28 cellular contexts compared by ENCODE assay signal in the genomic region with DNA sequence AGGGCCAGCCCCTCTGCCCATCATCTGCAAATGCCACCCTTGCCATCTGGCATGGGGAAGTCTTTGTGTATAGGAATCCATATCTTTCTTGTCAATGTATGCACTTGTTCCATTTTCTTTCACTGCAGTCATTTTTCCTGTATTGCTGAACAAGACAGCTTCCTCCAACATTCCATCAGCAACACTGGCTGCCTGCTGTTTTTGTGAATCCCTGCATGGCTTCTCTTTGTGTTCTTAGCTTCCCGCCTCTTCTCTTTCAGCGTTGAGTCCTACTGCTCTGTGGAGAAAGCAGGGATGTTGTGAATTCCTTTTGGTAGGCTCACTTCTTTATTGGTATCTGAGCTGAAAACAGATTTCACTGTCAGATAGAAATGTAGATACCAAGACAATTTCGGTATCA.
DNase-seq lines count a peak whose midpoint lies in the region; ATAC-seq and TF ChIP-seq lines count a peak whose summit lies in the region.
"Had no signal": no experiment of that assay in that cellular context is flagged by ENCODE, and none has a peak within 500 bp of the region (broad histone marks: within the 10 kb centered on the region; RNA-seq: fewer than 3 reads in every experiment).

No MANE protein-coding gene starts in this region.

- no peaks in the 10 kb centered on the region for H3K9me2 ChIP-seq in GM23338 (ENCODE audit: insufficient read depth)

- H3K4me1 ChIP-seq in GM23338 (ENCODE audit: insufficient read depth) (no peaks in the 10 kb centered on the region), left lung (no peaks in the 10 kb centered on the region)
- H3K4me1 ChIP-seq: A549, adrenal gland, body of pancreas, Peyer's patch, upper lobe of right lung had no signal

- ATAC-seq in GM23338 (peak; percentile 70), left lung (no peak)
- ATAC-seq: A549; body of pancreas; CD8-positive, alpha-beta T cell; left ventricle myocardium superior; stimulated activated naive CD8-positive, alpha-beta T cell treated with anti-CD3 and anti-CD28 coated beads, Interleukin-15, Interleukin-2, amounts not matched to agents 100 U/mL and 50 U/mL, for 24 hours; upper lobe of right lung had no signal

- H3K27ac ChIP-seq in GM23338 (ENCODE audit: low read depth) (no peak overlapping the region), coronary artery (no peak overlapping the region), left lung (no peak overlapping the region)
- H3K27ac ChIP-seq: A549, adrenal gland, body of pancreas, ovary, Peyer's patch, skin epidermis, upper lobe of right lung had no signal

- H3K4me1 Mint-ChIP-seq in GM23338: peaks cover 11% of the 10 kb centered on the region
- H3K4me1 Mint-ChIP-seq: B cell had no signal

- H3K9me3 Mint-ChIP-seq in GM23338: peaks cover 10% of the 10 kb centered on the region

- TF ChIP-seq CTCF in GM23338 (conservative IDR thresholded peaks at IDR 0.05; ENCODE audit: low read depth in 2 of 2) (no peak), coronary artery (IDR thresholded peaks at IDR 0.05) (no peak), left lung (IDR thresholded peaks at IDR 0.05) (no peak)

- H4K20me1 ChIP-seq in GM23338 (replicated peaks; ENCODE audit: insufficient read depth): no peaks in the 10 kb centered on the region

- H3K27me3 Mint-ChIP-seq in GM23338 (ENCODE audit: insufficient read depth, low read depth, poor library complexity): peaks cover 1% of the 10 kb centered on the region
- H3K27me3 Mint-ChIP-seq: B cell had no signal

- H2AFZ ChIP-seq in GM23338: no peak overlapping the region; the same call in 1 of the 2 replicates

- H3F3A ChIP-seq in GM23338 (replicated peaks; ENCODE audit: low read depth): no peaks in the 10 kb centered on the region

- H3K9me3 ChIP-seq in left lung: peaks cover 0 to 5% of the 10 kb centered on the region in 2 donors
- H3K9me3 ChIP-seq: A549, adrenal gland, body of pancreas, ovary, upper lobe of right lung had no signal

- no peaks in the 10 kb centered on the region for H3K36me3 ChIP-seq in GM23338 (ENCODE audit: insufficient read depth)
- H3K36me3 ChIP-seq in left lung: no peaks in the 10 kb centered on the region
- H3K36me3 ChIP-seq: adrenal gland, ovary, Peyer's patch, upper lobe of right lung had no signal

- no peak overlapping the region for H3K27ac Mint-ChIP-seq in GM23338
- H3K27ac Mint-ChIP-seq: activated naive CD4-positive, alpha-beta T cell treated with anti-CD3 and anti-CD28 coated beads for 36 hours; B cell; CD8-positive, alpha-beta T cell had no signal

- no peak overlapping the region for H3K4me2 ChIP-seq in GM23338
- H3K4me2 ChIP-seq: A549 had no signal

- no peak overlapping the region for H3K4me3 Mint-ChIP-seq in GM23338
- H3K4me3 Mint-ChIP-seq: activated naive CD4-positive, alpha-beta T cell treated with anti-CD3 and anti-CD28 coated beads for 36 hours; B cell; CD8-positive, alpha-beta T cell had no signal

- H3K36me3 Mint-ChIP-seq in GM23338 (ENCODE audit: low read depth): no peaks in the 10 kb centered on the region
- H3K36me3 Mint-ChIP-seq: CD8-positive, alpha-beta T cell had no signal

- H3K79me2 ChIP-seq in GM23338 (replicated peaks; ENCODE audit: insufficient read depth): no peaks in the 10 kb centered on the region

- H3K4me3 ChIP-seq in GM23338 (no peak overlapping the region), coronary artery (no peak overlapping the region), left lung (no peak overlapping the region)
- H3K4me3 ChIP-seq: A549, adrenal gland, body of pancreas, ovary, Peyer's patch, skin epidermis, upper lobe of right lung had no signal

- intact Hi-C loops in left lung (cut with DNase I): no loop called here

- H3K27me3 ChIP-seq in GM23338 (ENCODE audit: insufficient read depth) (no peaks in the 10 kb centered on the region), left lung (no peaks in the 10 kb centered on the region)
- H3K27me3 ChIP-seq: adrenal gland, body of pancreas, ovary, Peyer's patch, upper lobe of right lung had no signal

- peak; percentile 39 for DNase-seq in GM23338 (ENCODE audit: low spot score)
- peak; percentile 38 for DNase-seq in coronary artery (ENCODE audit: low spot score)
- peak; percentile 29 for DNase-seq in islet precursor cell
- peak; percentile 36 for DNase-seq in retina
- DNase-seq in UCSD-AML1 (lab: John Stamatoyannopoulos, UW; ENCODE audit: unreplicated experiment): no peak
- no peak for DNase-seq in left lung
- DNase-seq in LoVo (ENCODE audit: low spot score): no peak
- DNase-seq in AG08395 (ENCODE audit: low spot score): no peak
- DNase-seq: activated CD4-positive, alpha-beta T cell treated with anti-CD3 and anti-CD28 coated beads, Interleukin-2, amount 50 U/mL, for 48 hours; activated CD4-positive, CD25-positive, alpha-beta regulatory T cell treated with anti-CD3 and anti-CD28 coated beads, Interleukin-2, amount 50 U/mL, for 72 hours; activated naive CD4-positive, alpha-beta T cell treated with anti-CD3 and anti-CD28 coated beads for 36 hours; adrenal gland; body of pancreas; CD8-positive, alpha-beta T cell; DMS 273 treated with DMSO at 0.1 percent for 48 hours; EL; left ventricle myocardium superior; NCI-H2029 treated with DMSO at 0.1 percent for 48 hours; ovary; Peyer's patch; SHP77; stimulated activated CD4-positive, alpha-beta T cell treated with anti-CD3 and anti-CD28 coated beads, Interleukin-1b, Interleukin-23, amount 100 ng/mL, for 48 hours; stimulated activated naive CD8-positive, alpha-beta T cell treated with anti-CD3 and anti-CD28 coated beads, Interleukin-15, Interleukin-2, amounts not matched to agents 100 U/mL and 50 U/mL, for 24 hours; T-helper 2 cell; upper lobe of right lung had no signal

TF ChIP-seq in GM23338, 12 proteins besides CTCF, POLR2A, EP300 and RAD21:
- TF ChIP-seq STAT1 (IDR thresholded peaks at IDR 0.05; ENCODE audit: unreplicated experiment): no peak
- TF ChIP-seq, protein P1, sequence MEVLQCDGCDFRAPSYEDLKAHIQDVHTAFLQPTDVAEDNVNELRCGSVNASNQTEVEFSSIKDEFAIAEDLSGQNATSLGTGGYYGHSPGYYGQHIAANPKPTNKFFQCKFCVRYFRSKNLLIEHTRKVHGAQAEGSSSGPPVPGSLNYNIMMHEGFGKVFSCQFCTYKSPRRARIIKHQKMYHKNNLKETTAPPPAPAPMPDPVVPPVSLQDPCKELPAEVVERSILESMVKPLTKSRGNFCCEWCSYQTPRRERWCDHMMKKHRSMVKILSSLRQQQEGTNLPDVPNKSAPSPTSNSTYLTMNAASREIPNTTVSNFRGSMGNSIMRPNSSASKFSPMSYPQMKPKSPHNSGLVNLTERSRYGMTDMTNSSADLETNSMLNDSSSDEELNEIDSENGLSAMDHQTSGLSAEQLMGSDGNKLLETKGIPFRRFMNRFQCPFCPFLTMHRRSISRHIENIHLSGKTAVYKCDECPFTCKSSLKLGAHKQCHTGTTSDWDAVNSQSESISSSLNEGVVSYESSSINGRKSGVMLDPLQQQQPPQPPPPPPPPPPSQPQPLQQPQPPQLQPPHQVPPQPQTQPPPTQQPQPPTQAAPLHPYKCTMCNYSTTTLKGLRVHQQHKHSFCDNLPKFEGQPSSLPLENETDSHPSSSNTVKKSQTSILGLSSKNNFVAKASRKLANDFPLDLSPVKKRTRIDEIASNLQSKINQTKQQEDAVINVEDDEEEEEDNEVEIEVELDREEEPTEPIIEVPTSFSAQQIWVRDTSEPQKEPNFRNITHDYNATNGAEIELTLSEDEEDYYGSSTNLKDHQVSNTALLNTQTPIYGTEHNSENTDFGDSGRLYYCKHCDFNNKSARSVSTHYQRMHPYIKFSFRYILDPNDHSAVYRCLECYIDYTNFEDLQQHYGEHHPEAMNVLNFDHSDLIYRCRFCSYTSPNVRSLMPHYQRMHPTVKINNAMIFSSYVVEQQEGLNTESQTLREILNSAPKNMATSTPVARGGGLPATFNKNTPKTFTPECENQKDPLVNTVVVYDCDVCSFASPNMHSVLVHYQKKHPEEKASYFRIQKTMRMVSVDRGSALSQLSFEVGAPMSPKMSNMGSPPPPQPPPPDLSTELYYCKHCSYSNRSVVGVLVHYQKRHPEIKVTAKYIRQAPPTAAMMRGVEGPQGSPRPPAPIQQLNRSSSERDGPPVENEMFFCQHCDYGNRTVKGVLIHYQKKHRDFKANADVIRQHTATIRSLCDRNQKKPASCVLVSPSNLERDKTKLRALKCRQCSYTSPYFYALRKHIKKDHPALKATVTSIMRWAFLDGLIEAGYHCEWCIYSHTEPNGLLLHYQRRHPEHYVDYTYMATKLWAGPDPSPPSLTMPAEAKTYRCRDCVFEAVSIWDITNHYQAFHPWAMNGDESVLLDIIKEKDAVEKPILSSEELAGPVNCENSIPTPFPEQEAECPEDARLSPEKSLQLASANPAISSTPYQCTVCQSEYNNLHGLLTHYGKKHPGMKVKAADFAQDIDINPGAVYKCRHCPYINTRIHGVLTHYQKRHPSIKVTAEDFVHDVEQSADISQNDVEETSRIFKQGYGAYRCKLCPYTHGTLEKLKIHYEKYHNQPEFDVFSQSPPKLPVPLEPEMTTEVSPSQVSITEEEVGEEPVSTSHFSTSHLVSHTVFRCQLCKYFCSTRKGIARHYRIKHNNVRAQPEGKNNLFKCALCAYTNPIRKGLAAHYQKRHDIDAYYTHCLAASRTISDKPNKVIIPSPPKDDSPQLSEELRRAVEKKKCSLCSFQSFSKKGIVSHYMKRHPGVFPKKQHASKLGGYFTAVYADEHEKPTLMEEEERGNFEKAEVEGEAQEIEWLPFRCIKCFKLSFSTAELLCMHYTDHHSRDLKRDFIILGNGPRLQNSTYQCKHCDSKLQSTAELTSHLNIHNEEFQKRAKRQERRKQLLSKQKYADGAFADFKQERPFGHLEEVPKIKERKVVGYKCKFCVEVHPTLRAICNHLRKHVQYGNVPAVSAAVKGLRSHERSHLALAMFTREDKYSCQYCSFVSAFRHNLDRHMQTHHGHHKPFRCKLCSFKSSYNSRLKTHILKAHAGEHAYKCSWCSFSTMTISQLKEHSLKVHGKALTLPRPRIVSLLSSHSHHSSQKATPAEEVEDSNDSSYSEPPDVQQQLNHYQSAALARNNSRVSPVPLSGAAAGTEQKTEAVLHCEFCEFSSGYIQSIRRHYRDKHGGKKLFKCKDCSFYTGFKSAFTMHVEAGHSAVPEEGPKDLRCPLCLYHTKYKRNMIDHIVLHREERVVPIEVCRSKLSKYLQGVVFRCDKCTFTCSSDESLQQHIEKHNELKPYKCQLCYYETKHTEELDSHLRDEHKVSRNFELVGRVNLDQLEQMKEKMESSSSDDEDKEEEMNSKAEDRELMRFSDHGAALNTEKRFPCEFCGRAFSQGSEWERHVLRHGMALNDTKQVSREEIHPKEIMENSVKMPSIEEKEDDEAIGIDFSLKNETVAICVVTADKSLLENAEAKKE (CRISPR knock-in tag; IDR thresholded peaks at IDR 0.05): peak; percentile 78
TF ChIP-seq in GM23338: peak in this region for 1.

Comparison
In these comparisons a context has a peak if more than half of its experiments do, and no peak if none do; other contexts are left out.
1. DNase-seq: peak in GM23338 (single experiment), coronary artery (single experiment), islet precursor cell (single experiment) and retina (single experiment); none in UCSD-AML1 (single experiment), left lung (0 of 2), LoVo (single experiment) and AG08395 (single experiment).